28 cellular contexts compared by ENCODE assay signal in genomic region chr14:105993814-105994213, GRCh38.
"Had no signal": no experiment of that assay in that cellular context is flagged by ENCODE, and none has a peak within 500 bp of the region (broad histone marks: within the 10 kb centered on the region; RNA-seq: fewer than 3 reads in every experiment).

No MANE protein-coding gene starts in this region.

- H3K4me3 ChIP-seq: breast epithelium, gastrocnemius medialis, left ventricle myocardium inferior, lung, mucosa of descending colon, pancreas, psoas muscle, smooth muscle cell, stomach, thyroid gland, upper lobe of left lung, vagina had no signal

- H3K27me3 Mint-ChIP-seq: activated B cell treated with CpG ODN at 0.5 μM for 24 hours had no signal

- H3K27me3 ChIP-seq: breast epithelium, gastrocnemius medialis, pancreas, stomach, thyroid gland, upper lobe of left lung, vagina had no signal

- H3K4me1 ChIP-seq: breast epithelium, gastrocnemius medialis, left ventricle myocardium inferior, pancreas, psoas muscle, stomach, thyroid gland, upper lobe of left lung, vagina had no signal

- H3K27ac Mint-ChIP-seq: activated B cell treated with CpG ODN at 0.5 μM for 24 hours; T-helper 2 cell treated with Interferon-gamma antibody and Interleukin-4, amounts not matched to agents 5 μg/mL and 100 μg/mL, for 36 hours had no signal

- H3K4me3 Mint-ChIP-seq: activated B cell treated with CpG ODN at 0.5 μM for 24 hours; activated T-cell treated with anti-CD3 and anti-CD28 coated beads, Interleukin-2, amount 50 U/mL, for 4 hours; T-helper 2 cell treated with Interferon-gamma antibody and Interleukin-4, amounts not matched to agents 5 μg/mL and 100 μg/mL, for 36 hours had no signal

- H3K27ac ChIP-seq: breast epithelium, gastrocnemius medialis, left ventricle myocardium inferior, pancreas, psoas muscle, stomach, thyroid gland, upper lobe of left lung, vagina had no signal

- H3K36me3 ChIP-seq: breast epithelium, gastrocnemius medialis, left ventricle myocardium inferior, pancreas, stomach, thyroid gland, upper lobe of left lung, vagina had no signal

- H3K9me3 ChIP-seq: breast epithelium, gastrocnemius medialis, left ventricle myocardium inferior, mucosa of descending colon, pancreas, psoas muscle, stomach, thyroid gland, upper lobe of left lung, vagina had no signal

- DNase-seq: activated B cell treated with CpG ODN at 0.5 μM for 24 hours; activated CD4-positive, alpha-beta T cell treated with anti-CD3 and anti-CD28 coated beads, Interleukin-2, amount 50 U/mL, for 4 hours; activated naive CD4-positive, alpha-beta T cell treated with Interleukin-2 at 50 U/mL for 16 hours; activated T-cell treated with anti-CD3 and anti-CD28 coated beads, Interleukin-2, amount 50 U/mL, for 4 hours; amygdala; central memory CD4-positive, alpha-beta T cell; dermis blood vessel endothelial cell; effector CD8-positive, alpha-beta T cell; gastrocnemius medialis; glutamatergic neuron; islet precursor cell; left ventricle myocardium inferior; mesendoderm; mucosa of descending colon; pancreas; psoas muscle; stimulated activated CD4-positive, alpha-beta T cell treated with anti-CD3 and anti-CD28 coated beads, Interleukin-1b, Interleukin-23, amount 100 ng/mL, for 48 hours; stimulated activated CD4-positive, alpha-beta T cell treated with anti-CD3 and anti-CD28 coated beads, Interleukin-4, amount 100 ng/mL, for 4 hours; stimulated activated CD8-positive, alpha-beta memory T cell treated with anti-CD3 and anti-CD28 coated beads, Interleukin-4, amount 100 ng/mL, for 48 hours; stomach; T-helper 1 cell; thyroid gland had no signal

- H3K9me3 Mint-ChIP-seq: activated B cell treated with CpG ODN at 0.5 μM for 24 hours; T-helper 2 cell treated with Interferon-gamma antibody and Interleukin-4, amounts not matched to agents 5 μg/mL and 100 μg/mL, for 36 hours had no signal

- ATAC-seq: gastrocnemius medialis, mucosa of descending colon, pancreas, psoas muscle had no signal
